Comparison of ENCODE assay signal across 8 cellular contexts in genomic region chr7:65981965-65982792, GRCh38. TPM values are rescaled to one million over a fixed set of nuclear protein-coding genes. Genes with fewer than 3 reads are reported as not detected.
DNase-seq lines count a peak whose midpoint lies in the region; ATAC-seq and TF ChIP-seq lines count a peak whose summit lies in the region.

Gene GUSB (minus strand): TSS chr7:65982213. CDS start chr7:65982183, 30 bp downstream.

- H3K4me3 ChIP-seq in Peyer's patch (peak within 1 kb of the TSS; percentile 85 to 99 (median 86)), muscle layer of colon (ENCODE audit: low read depth in 1 of 2, low read length in 2 of 2) (peak within 1 kb of the TSS; percentile 68 to 83)

- peak in 1 of 6 experiments; percentile 11 for TF ChIP-seq CTCF in Peyer's patch (IDR thresholded peaks at IDR 0.05)

- H3K27me3 ChIP-seq in Peyer's patch = no peaks in the 10 kb centered on the region
- no peaks in the 10 kb centered on the region for H3K27me3 ChIP-seq in muscle layer of colon (ENCODE audit: control insufficient read depth in 1 of 2, insufficient read depth in 2 of 2, low read length in 2 of 2)

- peak within 1 kb of the TSS; percentile 87 for H3K27ac ChIP-seq in KOPT-K1 (ENCODE audit: low read depth, low read length, poor library complexity, severe bottlenecking)
- peak within 1 kb of the TSS; percentile 76 to 85 (median 82) for H3K27ac ChIP-seq in Peyer's patch
- H3K27ac ChIP-seq in muscle layer of colon (ENCODE audit: low read depth, low read length) = peak within 1 kb of the TSS; percentile 94

- H3K9me3 ChIP-seq in KOPT-K1 (ENCODE audit: insufficient read depth, low read length, poor library complexity, severe bottlenecking) = no peaks in the 10 kb centered on the region
- no peaks in the 10 kb centered on the region for H3K9me3 ChIP-seq in Peyer's patch
- no peaks in the 10 kb centered on the region for H3K9me3 ChIP-seq in muscle layer of colon (ENCODE audit: low read length)

- peaks cover 32% of the 10 kb centered on the region for H3K36me3 ChIP-seq in KOPT-K1 (ENCODE audit: insufficient read depth, low read length)
- H3K36me3 ChIP-seq in Peyer's patch = peaks cover 0 to 18% (median 0%) of the 10 kb centered on the region in 3 donors
- peaks cover 10% of the 10 kb centered on the region for H3K36me3 ChIP-seq in muscle layer of colon (ENCODE audit: insufficient read depth, low read length)

- ATAC-seq in GM21786 (IDR thresholded peaks at IDR 0.05; ENCODE audit: unreplicated experiment) (peak; percentile 73), esophagus mucosa (peak; percentile 95)

- peak within 1 kb of the TSS; percentile 50 for H3K9ac ChIP-seq in muscle layer of colon (ENCODE audit: low read length)

- DNase-seq in DMS79 (lab: John Stamatoyannopoulos, UW) (peak; percentile 67), Peyer's patch (peak; percentile 89 to 96 (median 95))
- peak; percentile 95 to 96 for DNase-seq in activated T-cell treated with anti-CD3 and anti-CD28 coated beads, Interleukin-2, amount 50 U/mL, for 48 hours
- DNase-seq in stimulated activated CD8-positive, alpha-beta memory T cell treated with anti-CD3 and anti-CD28 coated beads, Interleukin-7, amount 100 ng/mL, for 1 hour (ENCODE audit: low read depth in 2 of 2) = peak; percentile 78 to 79

- peak; percentile 76 to 79 for TF ChIP-seq POLR2A in Peyer's patch (IDR thresholded peaks at IDR 0.05)

- H3K4me1 ChIP-seq in Peyer's patch = peaks cover 0 to 10% (median 2%) of the 10 kb centered on the region in 4 donors
- peaks cover 12% of the 10 kb centered on the region for H3K4me1 ChIP-seq in muscle layer of colon (ENCODE audit: insufficient read depth, low read length)

RNA-seq across cellular contexts. Expression of gene GUSB, which starts in this region (rescaled TPM):
- total RNA-seq in Peyer's patch = 10 to 100 TPM; 29.8 to 56.9 (median 48.4) TPM
- 27.8 TPM for total RNA-seq in esophagus mucosa

Comparison
In these comparisons a context has a peak if more than half of its experiments do, and no peak if none do; other contexts are left out.
1. Peak in every context shown above with its lines: DNase-seq, ATAC-seq, H3K4me3 ChIP-seq and H3K27ac ChIP-seq.